In genomic region chr18:44579028-44579692, GRCh38 we compare ENCODE assay signal across 7 cellular contexts.
DNase-seq lines count a peak whose midpoint lies in the region; ATAC-seq and TF ChIP-seq lines count a peak whose summit lies in the region.

No MANE protein-coding gene starts in this region.

- H3K36me3 ChIP-seq in left lung = no peaks in the 10 kb centered on the region

- ATAC-seq in HG03159 (IDR thresholded peaks at IDR 0.05; ENCODE audit: unreplicated experiment) = peak; percentile 84
- peak; percentile 48 for ATAC-seq in left lung
- ATAC-seq in GM21528 (IDR thresholded peaks at IDR 0.05; ENCODE audit: low FRiP score, unreplicated experiment) = no peak
- ATAC-seq in HG03135 (IDR thresholded peaks at IDR 0.05; ENCODE audit: unreplicated experiment) = no peak

- no peak overlapping the region for H3K27ac ChIP-seq in left lung

- DNase-seq in SW480 (ENCODE audit: low spot score) = peak; percentile 2
- no peak for DNase-seq in left lung
- DNase-seq in putamen (ENCODE audit: low spot score) = no peak

- H3K4me3 ChIP-seq in GM12875 (ENCODE audit: low read depth, low read length) (no peak overlapping the region), left lung (no peak overlapping the region)

- intact Hi-C loops in left lung (cut with DNase I) = no loop called here

- H3K27me3 ChIP-seq in left lung = no peaks in the 10 kb centered on the region

- no peaks in the 10 kb centered on the region for H3K4me1 ChIP-seq in left lung

- no peaks in the 10 kb centered on the region for H3K9me3 ChIP-seq in left lung

- TF ChIP-seq CTCF in GM12875 (IDR thresholded peaks at IDR 0.05; ENCODE audit: borderline replicate concordance, insufficient read depth, low read depth, low read length) (peak; percentile 61; the same call in 1 of the 2 replicates), left lung (IDR thresholded peaks at IDR 0.05) (peak; percentile 2 to 52)

Comparison
In these comparisons a context has a peak if more than half of its experiments do, and no peak if none do; other contexts are left out.
1. ATAC-seq: peak in HG03159 (single experiment) and left lung (single experiment); none in GM21528 (single experiment) and HG03135 (single experiment).